ENCODE assay signal across 10 cellular contexts in genomic region chr2:226795281-226796011, GRCh38. TPM values are rescaled to one million over a fixed set of nuclear protein-coding genes. Genes with fewer than 3 reads are reported as not detected.
A peak's percentile ranks its signal among the peaks of the same experiment; 100 is the strongest.
DNase-seq lines count a peak whose midpoint lies in the region; ATAC-seq, FAIRE-seq and TF ChIP-seq lines count a peak whose summit lies in the region.
"Had no signal": no experiment of that assay in that cellular context is flagged by ENCODE, and none has a peak within 500 bp of the region (broad histone marks: within the 10 kb centered on the region; RNA-seq: fewer than 3 reads in every experiment).

No MANE protein-coding gene starts in this region.

- H3K27ac ChIP-seq in kidney (ENCODE audit: low read depth in 2 of 2, low read length in 2 of 2) = peak overlapping the region; percentile 74 to 81
- peak overlapping the region in 7 of 8 donors; percentile 26 to 94 (median 48) for H3K27ac ChIP-seq in spleen

- DNase-seq in HCEC 1CT (peak; percentile 35), astrocyte of the spinal cord (ENCODE audit: low read depth, low spot score) (peak; percentile 42), kidney (peak; percentile 82), spleen (peak; percentile 79), T-cell (no peak), SKM-1 treated with dmso at 0.1 percent for 144 hours (lab: John Stamatoyannopoulos, UW; ENCODE audit: unreplicated experiment) (no peak), NCI-H1417 (lab: John Stamatoyannopoulos, UW) (no peak), islet precursor cell (no peak)
- DNase-seq: effector memory CD4-positive, alpha-beta T cell had no signal

- CTCF ChIA-PET in T-cell (lab: Charles Lee) = interaction anchor here in 1 of 2 donors (1.1 kb wide), 1 partner anchor 907 kb away, joined by 5 read pairs; no protein-coding TSS in a partner anchor

- H3K36me3 Mint-ChIP-seq in T-cell = no peaks in the 10 kb centered on the region

- FAIRE-seq in kidney (lab: Jason Lieb, UNC) = no peak

- H3K27me3 Mint-ChIP-seq in T-cell = no peaks in the 10 kb centered on the region

- POLR2A ChIA-PET in T-cell (lab: Charles Lee) = interaction anchor here in 1 of 2 donors (1.0 kb wide), 1 partner anchor 22 kb away, joined by 3 read pairs; no protein-coding TSS in a partner anchor

- ATAC-seq in T-cell (replicated peaks in 1 of 4) = no peak

- H3K4me1 ChIP-seq in kidney (ENCODE audit: control insufficient read depth in 1 of 2, insufficient read depth in 1 of 2, low read depth in 1 of 2, low read length in 2 of 2) (peaks cover 12 to 31% of the 10 kb centered on the region in 2 donors), spleen (peaks cover 9 to 90% (median 49%) of the 10 kb centered on the region in 6 donors)

- TF ChIP-seq CTCF in astrocyte of the spinal cord (IDR thresholded peaks at IDR 0.05; ENCODE audit: low read depth, low read length) = peak; percentile 18
- no peak for TF ChIP-seq CTCF in kidney (IDR thresholded peaks at IDR 0.05; ENCODE audit: borderline replicate concordance, extremely low read depth, insufficient read depth)
- no peak for TF ChIP-seq CTCF in spleen (IDR thresholded peaks at IDR 0.05 in 8 of 11, conservative IDR thresholded peaks at IDR 0.05 in 3 of 11)

- no peak for TF ChIP-seq POLR2A in spleen (IDR thresholded peaks at IDR 0.05)

- H3K4me3 Mint-ChIP-seq in T-cell = peak overlapping the region in 1 of 3 donors; percentile 89

- intact Hi-C loops in kidney (cut with DNase I) = loop anchor here (10.0 kb wide), 1 partner anchor 141 kb away; no protein-coding TSS in a partner anchor
- intact Hi-C loops in spleen (cut with DNase I; ENCODE audit: low total_unique reads) = no loop called here

- H3K36me3 ChIP-seq in kidney (ENCODE audit: control insufficient read depth in 1 of 2, insufficient read depth in 2 of 2, low read length in 2 of 2) (no peaks in the 10 kb centered on the region), spleen (no peaks in the 10 kb centered on the region)

- WGBS in spleen, 5 donors = 84 to 93% (median 90%) methylated on average over 15 to 26 of the region's 26 CpGs

- in situ Hi-C loops in astrocyte of the spinal cord (cut with HindIII; ENCODE audit: low sequenced_read_pairs) = loop anchor here (25.0 kb wide), 1 partner anchor 1133 kb away; no protein-coding TSS in a partner anchor

- no peaks in the 10 kb centered on the region for H3K9me3 Mint-ChIP-seq in T-cell
- H3K9me3 Mint-ChIP-seq: T-helper 1 cell treated with Interleukin-12 subunit alpha and Interleukin-12 subunit beta and Interleukin-4 antibody, amounts not matched to agents 30 μg/mL and 1 μg/mL, for 36 hours had no signal

- peak overlapping the region; percentile 12 to 40 for H3K9ac ChIP-seq in kidney (ENCODE audit: low read length in 2 of 2)

- H3K27ac Mint-ChIP-seq in T-cell = no peak overlapping the region
- H3K27ac Mint-ChIP-seq: T-helper 1 cell treated with Interleukin-12 subunit alpha and Interleukin-12 subunit beta and Interleukin-4 antibody, amounts not matched to agents 30 μg/mL and 1 μg/mL, for 36 hours had no signal

- H3K4me3 ChIP-seq in astrocyte of the spinal cord (ENCODE audit: low read depth, low read length) = peak overlapping the region; percentile 79
- peak overlapping the region; percentile 25 to 68 for H3K4me3 ChIP-seq in kidney (ENCODE audit: low read length in 2 of 2)
- peak overlapping the region in 5 of 8 donors; percentile 4 to 86 (median 20) for H3K4me3 ChIP-seq in spleen

- H3K9me3 ChIP-seq in kidney (ENCODE audit: control insufficient read depth in 1 of 2, low read length in 2 of 2) = no peaks in the 10 kb centered on the region
- H3K9me3 ChIP-seq in spleen = no peaks in the 10 kb centered on the region

- peaks cover 0 to 41% (median 17%) of the 10 kb centered on the region in 7 donors for H3K27me3 ChIP-seq in spleen (replicated peaks in 1 of 7)

- H3K4me1 Mint-ChIP-seq in T-cell = peaks cover 43 to 63% (median 44%) of the 10 kb centered on the region in 3 donors

RNA-seq across cellular contexts. Expression of gene IRS1, which starts 4.2 kb away (rescaled TPM):
- total RNA-seq in kidney (13.4 TPM), spleen (10 to 100 TPM in 2 of 7 donors, 1 to 10 TPM in 5; 6.2 to 11.6 (median 9.3) TPM), T-cell (1 to 10 TPM; 3.7 to 8.7 (median 6.7) TPM)
- polyA plus RNA-seq in kidney (ENCODE audit: insufficient read depth, low read depth, low replicate concordance) (4.5 TPM), spleen (1 to 10 TPM in 2 of 3 donors, under 1 TPM in 1; 0.89 to 1.5 (median 1.2) TPM)

RNA-seq across cellular contexts. Expression of gene RHBDD1, which starts 40.4 kb away (rescaled TPM):
- 49.9 TPM for total RNA-seq in kidney
- 8.3 TPM for polyA plus RNA-seq in kidney (ENCODE audit: insufficient read depth, low read depth, low replicate concordance)
- 10 to 100 TPM; 27.1 to 67.5 (median 51.2) TPM for total RNA-seq in spleen
- polyA plus RNA-seq in spleen = 1 to 10 TPM; 6.1 to 8.0 (median 7.6) TPM
- total RNA-seq in T-cell = 10 to 100 TPM; 41.0 to 53.2 (median 47.8) TPM

Comparison
In these comparisons a context has a peak if more than half of its experiments do, and no peak if none do; other contexts are left out.
1. DNase-seq: peak in HCEC 1CT (single experiment), astrocyte of the spinal cord (single experiment), kidney (single experiment) and spleen (single experiment); none in T-cell (0 of 34), SKM-1 treated with dmso at 0.1 percent for 144 hours (single experiment), NCI-H1417 (0 of 3) and islet precursor cell (single experiment).
2. H3K4me3 ChIP-seq: peak in every context shown above with its lines; median percentile 79 in astrocyte of the spinal cord; 46 in kidney; 20 in spleen.